ENCODE assay signal across 8 cellular contexts in the genomic region with DNA sequence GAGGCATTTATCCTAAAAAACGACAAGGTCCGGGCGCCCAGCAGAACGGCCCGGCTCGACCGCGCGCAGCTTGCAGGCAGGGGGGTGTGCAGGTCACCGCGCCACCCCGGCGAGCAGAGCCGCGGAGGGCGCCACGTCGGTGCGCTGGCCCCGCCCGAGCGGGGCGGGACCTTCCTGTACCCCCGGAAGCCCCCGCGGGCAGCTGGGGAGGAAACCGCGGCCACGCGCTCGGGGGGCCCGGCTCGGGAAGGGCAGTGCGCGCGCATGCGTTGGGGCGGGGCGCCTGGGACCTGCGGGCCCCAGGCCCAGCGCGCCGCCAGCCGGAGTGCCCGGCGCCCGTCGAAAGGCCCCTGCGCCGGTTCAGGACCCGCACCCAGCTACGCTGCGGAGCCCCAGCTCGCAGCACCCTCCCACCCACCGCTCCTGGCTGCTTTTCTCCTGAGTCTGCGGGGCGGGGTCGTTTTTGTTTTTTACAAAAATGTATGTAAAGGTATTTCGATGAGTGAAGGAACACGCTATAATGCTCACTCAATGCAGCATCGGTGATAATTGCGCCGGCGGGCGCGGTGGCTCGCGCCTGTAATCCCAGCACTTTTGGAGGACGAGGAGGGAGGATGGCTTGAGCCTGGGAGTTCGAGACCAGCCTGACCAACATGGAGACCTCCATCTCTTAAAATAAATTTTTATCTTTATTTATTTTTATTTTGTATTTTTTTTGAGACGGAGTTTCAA. TPM values are rescaled to one million over a fixed set of nuclear protein-coding genes. Genes with fewer than 3 reads are reported as not detected.
DNase-seq lines count a peak whose midpoint lies in the region; ATAC-seq and TF ChIP-seq lines count a peak whose summit lies in the region.

No MANE protein-coding gene starts in this region.

- H3K27ac ChIP-seq in heart left ventricle (peak overlapping the region in 11 of 12 donors; percentile 54 to 86 (median 76)), aorta (ENCODE audit: low read depth in 1 of 2, low read length in 2 of 2) (peak overlapping the region in 1 of 2 donors; percentile 45)

- no peaks in the 10 kb centered on the region for H3K27me3 Mint-ChIP-seq in activated naive CD4-positive, alpha-beta T cell treated with anti-CD3 and anti-CD28 coated beads for 36 hours (ENCODE audit: low read depth)

- H3K9me3 Mint-ChIP-seq in activated naive CD4-positive, alpha-beta T cell treated with anti-CD3 and anti-CD28 coated beads for 36 hours: no peaks in the 10 kb centered on the region

- WGBS in heart left ventricle, 4 donors: 3 to 7% (median 4%) methylated on average over 37 to 71 of the region's 71 CpGs
- 2% methylated on average over 58 to 71 of the region's 71 CpGs for WGBS in aorta, 2 donors

- no peaks in the 10 kb centered on the region for H3K36me3 ChIP-seq in heart left ventricle
- H3K36me3 ChIP-seq in aorta (ENCODE audit: control insufficient read depth in 1 of 2, insufficient read depth in 2 of 2, low read length in 1 of 2): no peaks in the 10 kb centered on the region

- peak overlapping the region; percentile 76 for H3K4me3 Mint-ChIP-seq in activated naive CD4-positive, alpha-beta T cell treated with anti-CD3 and anti-CD28 coated beads for 36 hours

- H3K4me1 ChIP-seq in heart left ventricle (peaks cover 0 to 10% (median 4%) of the 10 kb centered on the region in 12 donors), aorta (ENCODE audit: control insufficient read depth in 1 of 2, insufficient read depth in 2 of 2, low read length in 2 of 2) (no peaks in the 10 kb centered on the region)

- CTCF ChIA-PET in activated naive CD4-positive, alpha-beta T cell treated with anti-CD3 and anti-CD28 coated beads for 36 hours (lab: Charles Lee): no interaction called here

- H3K4me1 Mint-ChIP-seq in activated naive CD4-positive, alpha-beta T cell treated with anti-CD3 and anti-CD28 coated beads for 36 hours (ENCODE audit: low read depth): peaks cover 4% of the 10 kb centered on the region

- TF ChIP-seq POLR2A in heart left ventricle (IDR thresholded peaks at IDR 0.05): no peak

- no peaks in the 10 kb centered on the region for H3K9me3 ChIP-seq in heart left ventricle
- H3K9me3 ChIP-seq in aorta (ENCODE audit: control insufficient read depth, low read length): no peaks in the 10 kb centered on the region

- H3K4me3 ChIP-seq in heart left ventricle: peak overlapping the region; percentile 35 to 76 (median 61)
- H3K4me3 ChIP-seq in retinal pigment epithelial cell (ENCODE audit: low read length): peak overlapping the region; percentile 60
- peak overlapping the region; percentile 64 to 67 for H3K4me3 ChIP-seq in aorta (ENCODE audit: low read length in 2 of 2)

- no peaks in the 10 kb centered on the region for H3K36me3 Mint-ChIP-seq in activated naive CD4-positive, alpha-beta T cell treated with anti-CD3 and anti-CD28 coated beads for 36 hours (ENCODE audit: low read depth)

- peak; percentile 46 for ATAC-seq in GM21447 (IDR thresholded peaks at IDR 0.05; ENCODE audit: unreplicated experiment)
- ATAC-seq in heart left ventricle: peak; percentile 53 to 95 (median 92)
- peak; percentile 83 for ATAC-seq in aorta (ENCODE audit: low FRiP score)

- H3K27me3 ChIP-seq in heart left ventricle: no peaks in the 10 kb centered on the region
- no peaks in the 10 kb centered on the region for H3K27me3 ChIP-seq in aorta (ENCODE audit: control insufficient read depth in 1 of 2, insufficient read depth in 2 of 2, low read length in 1 of 2)

- TF ChIP-seq CTCF in heart left ventricle (IDR thresholded peaks at IDR 0.05) (no peak), retinal pigment epithelial cell (conservative IDR thresholded peaks at IDR 0.05; ENCODE audit: low read depth, low read length) (no peak)

- peak overlapping the region; percentile 47 for H3K27ac Mint-ChIP-seq in activated naive CD4-positive, alpha-beta T cell treated with anti-CD3 and anti-CD28 coated beads for 36 hours

- intact Hi-C loops in activated naive CD4-positive, alpha-beta T cell treated with anti-CD3 and anti-CD28 coated beads for 36 hours (cut with micrococcal nuclease): loop anchor here (2.0 kb wide), 1 partner anchor 173 kb away; the partner anchor contains the start of gene EFR3B
- intact Hi-C loops in heart left ventricle (cut with DNase I) (no loop called here), aorta (cut with DNase I) (no loop called here)

- DNase-seq in C1 segment of cervical spinal cord (lab: John Stamatoyannopoulos, UW) (peak in 10 of 14 donors; percentile 8 to 77 (median 31)), NOMO-1 treated with DMSO at 0.1 percent for 48 hours (lab: John Stamatoyannopoulos, UW; ENCODE audit: unreplicated experiment) (peak; percentile 69), heart left ventricle (peak; percentile 84 to 93 (median 86)), retinal pigment epithelial cell (ENCODE audit: low read depth) (no peak), aorta (peak; percentile 88 to 92), NCI-H2107 (lab: John Stamatoyannopoulos, UW) (no peak)
- DNase-seq in activated naive CD4-positive, alpha-beta T cell treated with anti-CD3 and anti-CD28 coated beads for 36 hours: peak; percentile 82

RNA-seq across cellular contexts. Expression of gene POMC, which starts 47.7 kb away (rescaled TPM):
- total RNA-seq in activated naive CD4-positive, alpha-beta T cell treated with anti-CD3 and anti-CD28 coated beads for 36 hours: 1 to 10 TPM; 4.6 to 4.8 TPM
- total RNA-seq in heart left ventricle (1 to 10 TPM in 8 of 9 donors, under 1 TPM in 1; 0.77 to 8.0 (median 3.0) TPM), aorta (1 to 10 TPM; 1.2 to 1.4 TPM)
- polyA plus RNA-seq in heart left ventricle (1 to 10 TPM; 2.6 to 7.8 TPM), aorta (1 to 10 TPM in 1 of 2 donors, under 1 TPM in 1; 0.38 to 4.5 TPM)

Comparison
In these comparisons a context has a peak if more than half of its experiments do, and no peak if none do; other contexts are left out.
1. DNase-seq: peak in C1 segment of cervical spinal cord (10 of 14), NOMO-1 treated with DMSO at 0.1 percent for 48 hours (single experiment), activated naive CD4-positive, alpha-beta T cell treated with anti-CD3 and anti-CD28 coated beads for 36 hours (single experiment), heart left ventricle (5 of 5) and aorta (2 of 2); none in retinal pigment epithelial cell (single experiment) and NCI-H2107 (single experiment).
2. Peak in every context shown above with its lines, with median percentiles within 50 percentile points of each other: ATAC-seq and H3K4me3 ChIP-seq.